ENCODE assay signal across 15 cellular contexts in the genomic region with DNA sequence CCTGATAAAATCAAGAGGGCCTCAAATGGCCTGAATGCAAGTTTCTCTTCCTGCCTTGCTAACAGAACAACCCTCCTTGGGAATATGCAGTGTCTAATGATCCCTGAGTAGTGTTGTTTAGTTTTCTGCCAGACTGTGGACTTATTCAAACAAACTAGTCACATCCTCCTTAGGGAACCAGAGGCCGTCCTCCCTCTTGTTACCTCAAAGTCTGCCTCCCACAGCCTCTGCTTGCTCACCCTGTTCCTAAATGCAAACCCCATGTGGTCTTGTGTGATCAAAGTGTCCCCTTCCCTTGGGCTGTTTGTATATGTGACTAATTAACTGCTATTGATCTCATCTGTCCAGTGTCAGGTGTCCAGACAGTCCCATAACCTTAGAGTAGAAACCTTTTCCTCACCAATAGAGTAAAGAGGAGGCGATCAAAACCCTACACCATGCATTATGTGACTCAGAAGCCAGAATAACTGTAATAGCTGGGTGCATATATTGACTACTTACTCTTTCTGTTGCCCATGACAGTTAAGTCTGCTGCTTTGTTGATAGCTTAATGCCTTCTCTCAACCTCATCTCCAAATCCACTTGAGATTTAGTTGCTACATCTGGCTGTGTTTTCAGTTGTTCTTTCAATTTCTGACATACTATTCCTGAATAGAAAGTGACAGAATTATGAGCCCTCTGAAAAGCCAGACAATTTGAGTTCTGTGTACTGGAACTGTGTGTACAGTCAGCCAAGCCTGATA.
DNase-seq lines count a peak whose midpoint lies in the region; ATAC-seq and TF ChIP-seq lines count a peak whose summit lies in the region.
"Had no signal": no experiment of that assay in that cellular context is flagged by ENCODE, and none has a peak within 500 bp of the region (broad histone marks: within the 10 kb centered on the region; RNA-seq: fewer than 3 reads in every experiment).

No MANE protein-coding gene starts in this region.

- in situ Hi-C loops in HAP-1 (cut with MboI; ENCODE audit: low sequenced_read_pairs) = no loop called here

- no peak overlapping the region for H3K27ac ChIP-seq in body of pancreas
- H3K27ac ChIP-seq: ovary had no signal

- no peak for TF ChIP-seq POLR2A in body of pancreas (IDR thresholded peaks at IDR 0.05)

- no peak for TF ChIP-seq CTCF in body of pancreas (IDR thresholded peaks at IDR 0.05)

- ATAC-seq in GM18502 (IDR thresholded peaks at IDR 0.05; ENCODE audit: poor library complexity, unreplicated experiment) (peak; percentile 40), GM19467 (IDR thresholded peaks at IDR 0.05; ENCODE audit: unreplicated experiment) (peak; percentile 42), HG03432 (IDR thresholded peaks at IDR 0.05; ENCODE audit: unreplicated experiment) (peak; percentile 60), body of pancreas (peak; percentile 6)
- ATAC-seq: left colon had no signal

- H3K4me3 ChIP-seq in body of pancreas = no peak overlapping the region
- no peak overlapping the region for H3K4me3 ChIP-seq in HAP-1
- H3K4me3 ChIP-seq: ovary had no signal

- intact Hi-C loops in body of pancreas (cut with DNase I) = no loop called here

- H3K27me3 ChIP-seq in body of pancreas (no peaks in the 10 kb centered on the region), HAP-1 (ENCODE audit: low read depth) (no peaks in the 10 kb centered on the region)
- H3K27me3 ChIP-seq: ovary had no signal

- no peaks in the 10 kb centered on the region for H3K9me3 ChIP-seq in body of pancreas
- H3K9me3 ChIP-seq in HAP-1 = no peaks in the 10 kb centered on the region
- H3K9me3 ChIP-seq: ovary had no signal

- DNase-seq in body of pancreas = no peak
- no peak for DNase-seq in HAP-1 (ENCODE audit: low spot score in 2 of 2)
- no peak for DNase-seq in T-helper 2 cell
- no peak for DNase-seq in SK-N-DZ (ENCODE audit: low spot score)
- DNase-seq: activated CD4-positive, alpha-beta T cell treated with anti-CD3 and anti-CD28 coated beads for 4 hours; activated T-cell treated with anti-CD3 and anti-CD28 coated beads for 4 hours; DMS79; effector CD8-positive, alpha-beta T cell; left colon; NCI-H187; ovary; stimulated activated naive CD4-positive, alpha-beta T cell treated with Interleukin-2 at 50 U/mL for 16 hours had no signal

- no peaks in the 10 kb centered on the region for H3K4me1 ChIP-seq in body of pancreas
- no peaks in the 10 kb centered on the region for H3K4me1 ChIP-seq in HAP-1

- 26 to 49% methylated on average over 2 of the region's 2 CpGs for WGBS in body of pancreas, 2 donors

- H3K36me3 ChIP-seq in body of pancreas (replicated peaks in 1 of 2; ENCODE audit: insufficient read depth in 1 of 2, low read depth in 2 of 2) (no peaks in the 10 kb centered on the region), HAP-1 (replicated peaks) (no peaks in the 10 kb centered on the region)
- H3K36me3 ChIP-seq: ovary had no signal

Comparison
In these comparisons a context has a peak if more than half of its experiments do, and no peak if none do; other contexts are left out.
1. ATAC-seq: peak in every context shown above with its lines; median percentile 60 in HG03432; 42 in GM19467; 40 in GM18502; 6 in body of pancreas.